In genomic region chr14:101730626-101731186, GRCh38 we compare ENCODE assay signal across 9 cellular contexts. TPM values are rescaled to one million over a fixed set of nuclear protein-coding genes. Genes with fewer than 3 reads are reported as not detected.
DNase-seq lines count a peak whose midpoint lies in the region; ATAC-seq and TF ChIP-seq lines count a peak whose summit lies in the region.
"Had no signal": no experiment of that assay in that cellular context is flagged by ENCODE, and none has a peak within 500 bp of the region (broad histone marks: within the 10 kb centered on the region; RNA-seq: fewer than 3 reads in every experiment).

No MANE protein-coding gene starts in this region.

- no peaks in the 10 kb centered on the region for H3K27me3 ChIP-seq in H9 (ENCODE audit: insufficient read depth, low read length)

- peak; percentile 2 for ATAC-seq in esophagus mucosa

- H3K14ac ChIP-seq in H9 (ENCODE audit: insufficient read depth, low read length), result no peak overlapping the region

- CTCF ChIA-PET in activated CD4-positive, alpha-beta memory T cell treated with anti-CD3 and anti-CD28 coated beads, Interleukin-2, amount 10 ng/mL, durations not matched to agents 7 days and 5 days (lab: Charles Lee), result interaction anchor here (0.7 to 2.3 kb wide), 4 partner anchors 9 to 40 kb away, joined by 4 to 13 read pairs (median 8); no protein-coding TSS in a partner anchor

- no peaks in the 10 kb centered on the region for H4K20me1 ChIP-seq in H9 (ENCODE audit: control insufficient read depth, insufficient read depth, insufficient read length)

- H3K9ac ChIP-seq in H9 (ENCODE audit: extremely low read depth, insufficient read length, low read length), result no peak overlapping the region

- peak overlapping the region in 3 of 7 experiments; percentile 7 to 15 (median 9) for H3K4me3 ChIP-seq in skin epidermis

- H3K4me2 ChIP-seq in H9 (ENCODE audit: insufficient read depth, insufficient read length, low read length), result peak overlapping the region; percentile 1

- no peak overlapping the region for H3K4me3 Mint-ChIP-seq in H9
- H3K4me3 Mint-ChIP-seq in activated CD4-positive, alpha-beta memory T cell treated with anti-CD3 and anti-CD28 coated beads, Interleukin-2, amount 10 ng/mL, durations not matched to agents 7 days and 5 days, result peak overlapping the region; percentile 70

- peak overlapping the region in 1 of 3 experiments; percentile 16; a peak in 1 of 7 replicates for H3K27ac Mint-ChIP-seq in H9
- H3K27ac Mint-ChIP-seq in activated CD4-positive, alpha-beta memory T cell treated with anti-CD3 and anti-CD28 coated beads, Interleukin-2, amount 10 ng/mL, durations not matched to agents 7 days and 5 days, result peak overlapping the region; percentile 96

- H2AK5ac ChIP-seq in H9 (ENCODE audit: insufficient read length, low read length), result no peak overlapping the region

- no peak overlapping the region for H2BK15ac ChIP-seq in H9 (ENCODE audit: low read depth, low read length)

- no peak overlapping the region for H2BK5ac ChIP-seq in H9 (ENCODE audit: insufficient read length, low read length)

- no peak overlapping the region for H3K56ac ChIP-seq in H9 (ENCODE audit: insufficient read length, low read depth, low read length)

- H3K23me2 ChIP-seq in H9 (ENCODE audit: insufficient read length, low read depth, low read length, poor library complexity, severe bottlenecking), result no peaks in the 10 kb centered on the region

- no peaks in the 10 kb centered on the region for H3K36me3 Mint-ChIP-seq in H9 (ENCODE audit: insufficient read depth in 1 of 3, low read depth in 3 of 3)
- peaks cover 15% of the 10 kb centered on the region for H3K36me3 Mint-ChIP-seq in activated CD4-positive, alpha-beta memory T cell treated with anti-CD3 and anti-CD28 coated beads, Interleukin-2, amount 10 ng/mL, durations not matched to agents 7 days and 5 days (ENCODE audit: low read depth)

- no peaks in the 10 kb centered on the region for H3K79me1 ChIP-seq in H9 (ENCODE audit: insufficient read depth, low read depth, low read length, poor library complexity, severe bottlenecking)

- POLR2A ChIA-PET in activated CD4-positive, alpha-beta memory T cell treated with anti-CD3 and anti-CD28 coated beads, Interleukin-2, amount 10 ng/mL, durations not matched to agents 7 days and 5 days (lab: Charles Lee), result interaction anchor here (0.8 to 3.0 kb wide), 13 partner anchors 9 to 218 kb away, joined by 3 to 56 read pairs (median 5); no protein-coding TSS in a partner anchor

- H2BK12ac ChIP-seq in H9 (ENCODE audit: insufficient read length, low read depth, low read length), result no peak overlapping the region

- TF ChIP-seq CTCF in H9 (conservative IDR thresholded peaks at IDR 0.05), result no peak

- no peak overlapping the region for H3T11ph ChIP-seq in H9 (ENCODE audit: low read length)

- DNase-seq in H9, result no peak
- no peak for DNase-seq in activated CD4-positive, alpha-beta memory T cell treated with anti-CD3 and anti-CD28 coated beads, Interleukin-2, amount 10 ng/mL, durations not matched to agents 7 days and 5 days
- DNase-seq in dedifferentiated amniotic fluid mesenchymal stem cell (ENCODE audit: extremely low spot score), result no peak
- no peak for DNase-seq in NCI-H2227 (lab: John Stamatoyannopoulos, UW; ENCODE audit: unreplicated experiment)
- no peak for DNase-seq in SKM-1 (lab: John Stamatoyannopoulos, UW; ENCODE audit: unreplicated experiment)
- DNase-seq in T1000 (lab: John Stamatoyannopoulos, UW), result no peak
- DNase-seq: NCI-H1694 had no signal

- H4K91ac ChIP-seq in H9 (ENCODE audit: insufficient read length, low read depth, low read length), result no peak overlapping the region

- peaks cover 0 to 3% of the 10 kb centered on the region in 2 experiments; a peak in 1 of 5 replicates for H3K9me3 Mint-ChIP-seq in H9
- no peaks in the 10 kb centered on the region for H3K9me3 Mint-ChIP-seq in activated CD4-positive, alpha-beta memory T cell treated with anti-CD3 and anti-CD28 coated beads, Interleukin-2, amount 10 ng/mL, durations not matched to agents 7 days and 5 days

- WGBS in H9 (ENCODE audit: extremely low coverage, insufficient read length, low lambda C conversion rate), result no CpG with 5 or more reads among the region's 3 CpGs

- H3K4ac ChIP-seq in H9 (ENCODE audit: low read depth, low read length), result no peak overlapping the region

- peaks cover 18 to 28% of the 10 kb centered on the region in 2 experiments for H3K4me1 Mint-ChIP-seq in H9
- H3K4me1 Mint-ChIP-seq in activated CD4-positive, alpha-beta memory T cell treated with anti-CD3 and anti-CD28 coated beads, Interleukin-2, amount 10 ng/mL, durations not matched to agents 7 days and 5 days, result peaks cover 50% of the 10 kb centered on the region

- no peak overlapping the region for H2BK20ac ChIP-seq in H9 (ENCODE audit: low read depth, low read length, poor library complexity, severe bottlenecking)

- H2AFZ ChIP-seq in H9 (ENCODE audit: low read length), result no peak overlapping the region

- no peak overlapping the region for H2BK120ac ChIP-seq in H9 (ENCODE audit: low read depth, low read length, poor library complexity, severe bottlenecking)

- H3K4me1 ChIP-seq in H9 (ENCODE audit: insufficient read depth, low read length), result peaks cover 3% of the 10 kb centered on the region; the same call in 1 of the 2 replicates

- no peaks in the 10 kb centered on the region; the same call in 1 of the 2 replicates for H3K27me3 Mint-ChIP-seq in H9 (ENCODE audit: low read depth)
- no peaks in the 10 kb centered on the region for H3K27me3 Mint-ChIP-seq in activated CD4-positive, alpha-beta memory T cell treated with anti-CD3 and anti-CD28 coated beads, Interleukin-2, amount 10 ng/mL, durations not matched to agents 7 days and 5 days

- no peaks in the 10 kb centered on the region for H3K9me3 ChIP-seq in H9 (ENCODE audit: control insufficient read depth, low read depth, low read length)

- no peak overlapping the region for H4K8ac ChIP-seq in H9 (replicated peaks; ENCODE audit: insufficient read length, low read depth, low read length)

- no peak overlapping the region for H3K18ac ChIP-seq in H9 (ENCODE audit: insufficient read length, low read depth, low read length)

- H4K5ac ChIP-seq in H9 (ENCODE audit: insufficient read length, low read depth, low read length), result no peak overlapping the region

- no peaks in the 10 kb centered on the region for H3K79me2 ChIP-seq in H9 (ENCODE audit: insufficient read depth, low read length)

- H3K27ac ChIP-seq in H9 (ENCODE audit: insufficient read length, low read depth, low read length) (no peak overlapping the region), skin epidermis (peak overlapping the region in 19 of 21 experiments; percentile 66 to 96 (median 79))

- no peak overlapping the region for H3K23ac ChIP-seq in H9 (ENCODE audit: insufficient read length, low read depth, low read length)

RNA-seq across cellular contexts. Expression of gene PPP2R5C, which starts 30.8 kb away (rescaled TPM):
- 92.8 and 93.0 TPM in 2 replicates for total RNA-seq in H9 (2021)
- total RNA-seq in activated CD4-positive, alpha-beta memory T cell treated with anti-CD3 and anti-CD28 coated beads, Interleukin-2, amount 10 ng/mL, durations not matched to agents 7 days and 5 days, result 100 to 1,000 TPM; 338 to 348 TPM
- 106 TPM for total RNA-seq in esophagus mucosa
